8 cellular contexts compared by ENCODE assay signal in genomic region chr6:37819802-37820712, GRCh38. TPM values are rescaled to one million over a fixed set of nuclear protein-coding genes. Genes with fewer than 3 reads are reported as not detected.
DNase-seq lines count a peak whose midpoint lies in the region; ATAC-seq and TF ChIP-seq lines count a peak whose summit lies in the region.

No MANE protein-coding gene starts in this region.

- H3K36me3 ChIP-seq in CD4-positive, alpha-beta memory T cell (ENCODE audit: insufficient read depth, low read length): no peaks in the 10 kb centered on the region
- H3K36me3 ChIP-seq in parathyroid adenoma (ENCODE audit: control insufficient read depth, insufficient read depth, low read length) (no peaks in the 10 kb centered on the region), upper lobe of right lung (no peaks in the 10 kb centered on the region)

- POLR2A ChIA-PET in CD4-positive, alpha-beta memory T cell (lab: Charles Lee; ENCODE audit: partially characterized antibody): interaction anchor here (1.0 to 2.9 kb wide), 16 partner anchors 7 to 883 kb away, joined by 3 to 18 read pairs (median 6); partner anchors contain the start of genes BTBD9, CMTR1 and GLO1

- intact Hi-C loops in CD4-positive, alpha-beta memory T cell (cut with micrococcal nuclease): loop anchor here (1.0 to 10.0 kb wide), 8 partner anchors 29 to 883 kb away; partner anchors contain the start of genes BTBD9, CMTR1, GLO1 and MDGA1
- intact Hi-C loops in Right ventricle myocardium superior (cut with DNase I): no loop called here
- intact Hi-C loops in upper lobe of right lung (cut with DNase I): no loop called here

- peak overlapping the region; percentile 6 to 51 for H3K4me3 ChIP-seq in CD4-positive, alpha-beta memory T cell (ENCODE audit: low read length in 2 of 2)
- H3K4me3 ChIP-seq in parathyroid adenoma (ENCODE audit: low read depth, low read length): peak overlapping the region; percentile 62
- peak overlapping the region; percentile 66 for H3K4me3 ChIP-seq in upper lobe of right lung

- DNase-seq in CD4-positive, alpha-beta memory T cell: peak; percentile 15 to 76 (median 35)
- DNase-seq in SKM-1 (lab: John Stamatoyannopoulos, UW; ENCODE audit: unreplicated experiment) (peak; percentile 28), Right ventricle myocardium superior (peak; percentile 73), upper lobe of right lung (peak; percentile 86)
- peak; percentile 52 for DNase-seq in activated naive CD8-positive, alpha-beta T cell treated with anti-CD3 and anti-CD28 coated beads for 36 hours

- no peak for TF ChIP-seq CTCF in parathyroid adenoma (IDR thresholded peaks at IDR 0.05)
- TF ChIP-seq CTCF in upper lobe of right lung (IDR thresholded peaks at IDR 0.05): no peak

- peaks cover 0 to 14% of the 10 kb centered on the region in 2 donors for H3K36me3 Mint-ChIP-seq in CD4-positive, alpha-beta memory T cell
- peaks cover 14% of the 10 kb centered on the region for H3K36me3 Mint-ChIP-seq in activated naive CD8-positive, alpha-beta T cell treated with anti-CD3 and anti-CD28 coated beads for 36 hours

- no peak overlapping the region for H3K9ac ChIP-seq in parathyroid adenoma

- CTCF ChIA-PET in CD4-positive, alpha-beta memory T cell (lab: Charles Lee; ENCODE audit: partially characterized antibody): interaction anchor here (1.2 kb wide), 1 partner anchor 39 kb away, joined by 4 read pairs; no protein-coding TSS in a partner anchor

- peak overlapping the region; percentile 65 for H3K4me2 ChIP-seq in parathyroid adenoma (ENCODE audit: low read length)

- ATAC-seq in HG03025 (IDR thresholded peaks at IDR 0.05; ENCODE audit: low FRiP score, unreplicated experiment) (peak; percentile 1), Right ventricle myocardium superior (ENCODE audit: poor library complexity) (no peak), upper lobe of right lung (peak; percentile 47), HG02588 (IDR thresholded peaks at IDR 0.05; ENCODE audit: unreplicated experiment) (no peak)

- H3K27me3 Mint-ChIP-seq in CD4-positive, alpha-beta memory T cell: no peaks in the 10 kb centered on the region
- no peaks in the 10 kb centered on the region for H3K27me3 Mint-ChIP-seq in activated naive CD8-positive, alpha-beta T cell treated with anti-CD3 and anti-CD28 coated beads for 36 hours

- H2AFZ ChIP-seq in parathyroid adenoma: peak overlapping the region; percentile 28

- H3K79me2 ChIP-seq in parathyroid adenoma: peaks cover 31% of the 10 kb centered on the region

- no peaks in the 10 kb centered on the region for H3K27me3 ChIP-seq in CD4-positive, alpha-beta memory T cell (ENCODE audit: insufficient read depth, low read length)
- H3K27me3 ChIP-seq in parathyroid adenoma (ENCODE audit: control insufficient read depth, insufficient read depth, low read length) (no peaks in the 10 kb centered on the region), upper lobe of right lung (no peaks in the 10 kb centered on the region)

- H3K27ac Mint-ChIP-seq in CD4-positive, alpha-beta memory T cell: peak overlapping the region; percentile 43 to 99 (median 91)
- peak overlapping the region; percentile 93 for H3K27ac Mint-ChIP-seq in activated naive CD8-positive, alpha-beta T cell treated with anti-CD3 and anti-CD28 coated beads for 36 hours

- H3K9me3 Mint-ChIP-seq in CD4-positive, alpha-beta memory T cell: no peaks in the 10 kb centered on the region
- H3K9me3 Mint-ChIP-seq in activated naive CD8-positive, alpha-beta T cell treated with anti-CD3 and anti-CD28 coated beads for 36 hours: no peaks in the 10 kb centered on the region

- peak overlapping the region; percentile 82 for H3K27ac ChIP-seq in CD4-positive, alpha-beta memory T cell (ENCODE audit: low read depth, low read length)
- H3K27ac ChIP-seq in parathyroid adenoma (peak overlapping the region; percentile 97), upper lobe of right lung (peak overlapping the region; percentile 99)

- H3K4me1 ChIP-seq in CD4-positive, alpha-beta memory T cell (ENCODE audit: insufficient read depth, low read length): peaks cover 44% of the 10 kb centered on the region
- H3K4me1 ChIP-seq in parathyroid adenoma: peaks cover 11% of the 10 kb centered on the region
- peaks cover 39% of the 10 kb centered on the region for H3K4me1 ChIP-seq in upper lobe of right lung

- H3K4me3 Mint-ChIP-seq in CD4-positive, alpha-beta memory T cell: peak overlapping the region; percentile 90 to 99 (median 98)
- H3K4me3 Mint-ChIP-seq in activated naive CD8-positive, alpha-beta T cell treated with anti-CD3 and anti-CD28 coated beads for 36 hours: peak overlapping the region; percentile 99

- no peaks in the 10 kb centered on the region for H3K9me3 ChIP-seq in CD4-positive, alpha-beta memory T cell (ENCODE audit: control insufficient read depth in 1 of 2, low read length in 2 of 2)
- H3K9me3 ChIP-seq in parathyroid adenoma (ENCODE audit: control insufficient read depth, low read length) (no peaks in the 10 kb centered on the region), upper lobe of right lung (no peaks in the 10 kb centered on the region)

- H3K4me1 Mint-ChIP-seq in CD4-positive, alpha-beta memory T cell: peaks cover 42 to 73% (median 56%) of the 10 kb centered on the region in 4 donors
- H3K4me1 Mint-ChIP-seq in activated naive CD8-positive, alpha-beta T cell treated with anti-CD3 and anti-CD28 coated beads for 36 hours: peaks cover 48% of the 10 kb centered on the region

RNA-seq across cellular contexts. Expression of gene ZFAND3, which starts 0.5 kb away (rescaled TPM):
- total RNA-seq in CD4-positive, alpha-beta memory T cell: 10 to 100 TPM; 32.7 to 33.0 TPM
- polyA plus RNA-seq in CD4-positive, alpha-beta memory T cell: 1 to 10 TPM; 2.1 to 7.4 TPM
- total RNA-seq in activated naive CD8-positive, alpha-beta T cell treated with anti-CD3 and anti-CD28 coated beads for 36 hours: 10 to 100 TPM; 36.3 to 38.5 TPM
- total RNA-seq in Right ventricle myocardium superior (76.0 TPM), upper lobe of right lung (69.1 TPM)

Comparison
In these comparisons a context has a peak if more than half of its experiments do, and no peak if none do; other contexts are left out.
1. DNase-seq: peak in every context shown above with its lines; median percentile 86 in upper lobe of right lung; 73 in Right ventricle myocardium superior; 52 in activated naive CD8-positive, alpha-beta T cell treated with anti-CD3 and anti-CD28 coated beads for 36 hours; 35 in CD4-positive, alpha-beta memory T cell; 28 in SKM-1.
2. ATAC-seq: peak in HG03025 (single experiment) and upper lobe of right lung (single experiment); none in Right ventricle myocardium superior (single experiment) and HG02588 (single experiment).
3. Peak in every context shown above with its lines, with median percentiles within 50 percentile points of each other: H3K27ac ChIP-seq and H3K4me3 ChIP-seq.